In the genomic region with DNA sequence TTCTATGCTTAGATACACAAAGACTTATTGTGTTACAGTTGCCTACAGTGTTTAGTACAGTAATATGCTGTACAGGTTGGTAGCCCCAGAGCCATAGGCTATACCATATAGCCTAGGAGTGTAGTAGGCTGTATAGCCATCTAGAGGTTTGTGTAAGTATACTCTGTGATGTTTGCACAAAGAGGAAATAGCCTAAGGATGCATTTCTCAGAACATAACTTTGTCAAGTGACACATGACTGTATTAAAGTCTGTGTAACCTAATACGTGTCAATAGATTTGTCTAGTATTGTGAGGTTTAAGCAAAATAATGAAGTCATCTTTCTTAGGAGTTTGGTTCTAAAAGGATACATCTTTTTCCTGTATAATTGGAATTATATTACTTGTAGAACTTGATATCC, we compare ENCODE assay signal across 9 cellular contexts. TPM values are rescaled to one million over a fixed set of nuclear protein-coding genes. Genes with fewer than 3 reads are reported as not detected.
DNase-seq lines count a peak whose midpoint lies in the region; ATAC-seq lines count a peak whose summit lies in the region.
"Had no signal": no experiment of that assay in that cellular context is flagged by ENCODE, and none has a peak within 500 bp of the region (broad histone marks: within the 10 kb centered on the region; RNA-seq: fewer than 3 reads in every experiment).

No MANE protein-coding gene starts in this region.

- H3K27ac Mint-ChIP-seq in activated CD4-positive, alpha-beta T cell treated with anti-CD3 and anti-CD28 coated beads, Interleukin-2, amount 10 ng/mL, durations not matched to agents 24 days and 14 days, result no peak overlapping the region
- H3K27ac Mint-ChIP-seq in activated CD4-positive, alpha-beta memory T cell treated with anti-CD3 and anti-CD28 coated beads for 36 hours, result no peak overlapping the region

- ATAC-seq in GM19395 (IDR thresholded peaks at IDR 0.05; ENCODE audit: unreplicated experiment), result peak; percentile 74
- ATAC-seq in HG03066 (IDR thresholded peaks at IDR 0.05; ENCODE audit: low read depth, unreplicated experiment), result peak; percentile 62

- CTCF ChIA-PET in activated CD4-positive, alpha-beta memory T cell treated with anti-CD3 and anti-CD28 coated beads for 36 hours (lab: Charles Lee), result no interaction called here

- no peaks in the 10 kb centered on the region for H3K9me3 Mint-ChIP-seq in activated CD4-positive, alpha-beta T cell treated with anti-CD3 and anti-CD28 coated beads, Interleukin-2, amount 10 ng/mL, durations not matched to agents 24 days and 14 days
- H3K9me3 Mint-ChIP-seq in activated CD4-positive, alpha-beta memory T cell treated with anti-CD3 and anti-CD28 coated beads for 36 hours, result no peaks in the 10 kb centered on the region

- intact Hi-C loops in activated CD4-positive, alpha-beta T cell treated with anti-CD3 and anti-CD28 coated beads, Interleukin-2, amount 10 ng/mL, durations not matched to agents 24 days and 14 days (cut with micrococcal nuclease), result loop anchor here (10.0 kb wide), 2 partner anchors 244 to 336 kb away; no protein-coding TSS in a partner anchor
- intact Hi-C loops in activated CD4-positive, alpha-beta memory T cell treated with anti-CD3 and anti-CD28 coated beads for 36 hours (cut with micrococcal nuclease), result no loop called here

- peaks cover 8% of the 10 kb centered on the region for H3K36me3 Mint-ChIP-seq in activated CD4-positive, alpha-beta T cell treated with anti-CD3 and anti-CD28 coated beads, Interleukin-2, amount 10 ng/mL, durations not matched to agents 24 days and 14 days (ENCODE audit: low read depth)
- no peaks in the 10 kb centered on the region for H3K36me3 Mint-ChIP-seq in activated CD4-positive, alpha-beta memory T cell treated with anti-CD3 and anti-CD28 coated beads for 36 hours

- H3K27me3 Mint-ChIP-seq in activated CD4-positive, alpha-beta T cell treated with anti-CD3 and anti-CD28 coated beads, Interleukin-2, amount 10 ng/mL, durations not matched to agents 24 days and 14 days, result peaks cover 33% of the 10 kb centered on the region
- peaks cover 28% of the 10 kb centered on the region for H3K27me3 Mint-ChIP-seq in activated CD4-positive, alpha-beta memory T cell treated with anti-CD3 and anti-CD28 coated beads for 36 hours

- POLR2A ChIA-PET in activated CD4-positive, alpha-beta memory T cell treated with anti-CD3 and anti-CD28 coated beads for 36 hours (lab: Charles Lee), result no interaction called here

- H3K4me3 Mint-ChIP-seq in activated CD4-positive, alpha-beta T cell treated with anti-CD3 and anti-CD28 coated beads, Interleukin-2, amount 10 ng/mL, durations not matched to agents 24 days and 14 days, result no peak overlapping the region
- no peak overlapping the region for H3K4me3 Mint-ChIP-seq in activated CD4-positive, alpha-beta memory T cell treated with anti-CD3 and anti-CD28 coated beads for 36 hours

- H3K4me1 Mint-ChIP-seq in activated CD4-positive, alpha-beta T cell treated with anti-CD3 and anti-CD28 coated beads, Interleukin-2, amount 10 ng/mL, durations not matched to agents 24 days and 14 days, result peaks cover 9% of the 10 kb centered on the region
- H3K4me1 Mint-ChIP-seq in activated CD4-positive, alpha-beta memory T cell treated with anti-CD3 and anti-CD28 coated beads for 36 hours (ENCODE audit: low read depth), result peaks cover 5% of the 10 kb centered on the region

- DNase-seq in DMS53 treated with DMSO at 0.1 percent for 48 hours (lab: John Stamatoyannopoulos, UW; ENCODE audit: unreplicated experiment) (peak; percentile 38), RPMI7951 (ENCODE audit: low read depth) (peak; percentile 30), kidney tubule cell (ENCODE audit: low spot score) (no peak), NCI-H82 (lab: John Stamatoyannopoulos, UW) (no peak)
- DNase-seq in activated CD4-positive, alpha-beta T cell treated with anti-CD3 and anti-CD28 coated beads, Interleukin-2, amount 10 ng/mL, durations not matched to agents 24 days and 14 days, result no peak
- DNase-seq in activated CD4-positive, alpha-beta memory T cell treated with anti-CD3 and anti-CD28 coated beads for 36 hours, result no peak
- DNase-seq: cortex of kidney had no signal

RNA-seq across cellular contexts. Expression of a gene that starts 5.5 kb away (rescaled TPM):
- 8.5 and 9.5 TPM in 2 replicates for total RNA-seq in RPMI7951 (2014; rRNA removed; shearing (Covaris generic))
- 6.7 and 7.5 TPM in 2 replicates for total RNA-seq in activated CD4-positive, alpha-beta T cell treated with anti-CD3 and anti-CD28 coated beads, Interleukin-2, amount 10 ng/mL, durations not matched to agents 24 days and 14 days
- total RNA-seq in activated CD4-positive, alpha-beta memory T cell treated with anti-CD3 and anti-CD28 coated beads for 36 hours, result under 1 TPM; 0.46 to 0.69 TPM

Comparison
In these comparisons a context has a peak if more than half of its experiments do, and no peak if none do; other contexts are left out.
1. DNase-seq: peak in DMS53 treated with DMSO at 0.1 percent for 48 hours (single experiment) and RPMI7951 (single experiment); none in kidney tubule cell (single experiment), activated CD4-positive, alpha-beta T cell treated with anti-CD3 and anti-CD28 coated beads, Interleukin-2, amount 10 ng/mL, durations not matched to agents 24 days and 14 days (single experiment), activated CD4-positive, alpha-beta memory T cell treated with anti-CD3 and anti-CD28 coated beads for 36 hours (single experiment) and NCI-H82 (single experiment).